In genomic region chr1:24697460-24698009, GRCh38 we compare ENCODE assay signal across 1 cellular context.
TF ChIP-seq lines count a peak whose summit lies in the region.

No MANE protein-coding gene starts in this region.

TF ChIP-seq in K562, 482 proteins besides CTCF, POLR2A, EP300 and RAD21:
- peak; percentile 77 for TF ChIP-seq C11orf30 (IDR thresholded peaks at IDR 0.05; ENCODE audit: low read depth)
- peak; percentile 41 for TF ChIP-seq MAFG (tag; conservative IDR thresholded peaks at IDR 0.05)
- TF ChIP-seq ZNF316 (IDR thresholded peaks at IDR 0.05) = peak; percentile 87
- TF ChIP-seq, protein P1, sequence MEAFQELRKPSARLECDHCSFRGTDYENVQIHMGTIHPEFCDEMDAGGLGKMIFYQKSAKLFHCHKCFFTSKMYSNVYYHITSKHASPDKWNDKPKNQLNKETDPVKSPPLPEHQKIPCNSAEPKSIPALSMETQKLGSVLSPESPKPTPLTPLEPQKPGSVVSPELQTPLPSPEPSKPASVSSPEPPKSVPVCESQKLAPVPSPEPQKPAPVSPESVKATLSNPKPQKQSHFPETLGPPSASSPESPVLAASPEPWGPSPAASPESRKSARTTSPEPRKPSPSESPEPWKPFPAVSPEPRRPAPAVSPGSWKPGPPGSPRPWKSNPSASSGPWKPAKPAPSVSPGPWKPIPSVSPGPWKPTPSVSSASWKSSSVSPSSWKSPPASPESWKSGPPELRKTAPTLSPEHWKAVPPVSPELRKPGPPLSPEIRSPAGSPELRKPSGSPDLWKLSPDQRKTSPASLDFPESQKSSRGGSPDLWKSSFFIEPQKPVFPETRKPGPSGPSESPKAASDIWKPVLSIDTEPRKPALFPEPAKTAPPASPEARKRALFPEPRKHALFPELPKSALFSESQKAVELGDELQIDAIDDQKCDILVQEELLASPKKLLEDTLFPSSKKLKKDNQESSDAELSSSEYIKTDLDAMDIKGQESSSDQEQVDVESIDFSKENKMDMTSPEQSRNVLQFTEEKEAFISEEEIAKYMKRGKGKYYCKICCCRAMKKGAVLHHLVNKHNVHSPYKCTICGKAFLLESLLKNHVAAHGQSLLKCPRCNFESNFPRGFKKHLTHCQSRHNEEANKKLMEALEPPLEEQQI (IDR thresholded peaks at IDR 0.05) = peak; percentile 57; the same call in 1 of the 2 replicates
- TF ChIP-seq CC2D1A (IDR thresholded peaks at IDR 0.05) = peak; percentile 72
- peak; percentile 32 for TF ChIP-seq RBM25 (IDR thresholded peaks at IDR 0.05; ENCODE audit: low read depth, low read length, severe bottlenecking)
- peak; percentile 26; the same call in 1 of the 2 replicates for TF ChIP-seq ZBTB33 (CRISPR knock-in tag; IDR thresholded peaks at IDR 0.05)
- TF ChIP-seq NFYB (IDR thresholded peaks at IDR 0.05; ENCODE audit: extremely low read depth, insufficient read length) = peak; percentile 75
- peak; percentile 70 for TF ChIP-seq ASH1L (IDR thresholded peaks at IDR 0.05; ENCODE audit: borderline replicate concordance, low read depth, partially characterized antibody)
